ENCODE assay signal across 9 cellular contexts in the genomic region with DNA sequence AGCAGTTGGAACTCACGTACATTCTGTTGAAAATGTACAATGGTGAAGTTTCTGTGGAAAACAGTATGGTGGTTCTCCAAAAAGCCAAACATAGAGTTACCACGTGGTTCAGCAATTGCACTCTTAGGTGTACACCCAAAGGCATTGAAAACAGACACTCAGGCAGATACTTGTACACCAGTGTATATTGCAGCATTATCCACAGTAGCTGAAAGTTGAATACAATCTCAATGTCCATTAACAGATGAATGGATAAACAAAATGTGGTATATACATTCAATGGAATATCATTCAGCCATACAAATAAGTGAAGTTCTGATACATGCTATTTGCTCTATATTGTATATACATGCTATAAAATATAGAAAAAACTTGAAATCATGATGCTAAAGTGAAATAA. TPM values are rescaled to one million over a fixed set of nuclear protein-coding genes. Genes with fewer than 3 reads are reported as not detected.
"Had no signal": no experiment of that assay in that cellular context is flagged by ENCODE, and none has a peak within 500 bp of the region (broad histone marks: within the 10 kb centered on the region; RNA-seq: fewer than 3 reads in every experiment).

No MANE protein-coding gene starts in this region.

- DNase-seq: H9, HCEC 1CT, IMR-90, KG1 had no signal

- ATAC-seq: GM23338, K562 had no signal

- H3K4me2 ChIP-seq: GM23338 had no signal

- H2AFZ ChIP-seq: GM23338 had no signal

- H3K4me3 ChIP-seq: GM23338, K562 had no signal

- FAIRE-seq: H1, H54, K562 had no signal

RNA-seq across cellular contexts. Expression of gene TBX2, which starts 23.2 kb away (rescaled TPM):
- total RNA-seq: GM23338, H1, H9 had no signal
- polyA plus RNA-seq: GM23338, H1, K562 had no signal

RNA-seq across cellular contexts. Expression of gene TBX4, which starts 29.4 kb away (rescaled TPM):
- total RNA-seq: GM23338, H1, H9, HT-29, IMR-90, K562 had no signal
- polyA plus RNA-seq: GM23338, K562 had no signal
